Comparison of ENCODE assay signal across 28 cellular contexts in the genomic region with DNA sequence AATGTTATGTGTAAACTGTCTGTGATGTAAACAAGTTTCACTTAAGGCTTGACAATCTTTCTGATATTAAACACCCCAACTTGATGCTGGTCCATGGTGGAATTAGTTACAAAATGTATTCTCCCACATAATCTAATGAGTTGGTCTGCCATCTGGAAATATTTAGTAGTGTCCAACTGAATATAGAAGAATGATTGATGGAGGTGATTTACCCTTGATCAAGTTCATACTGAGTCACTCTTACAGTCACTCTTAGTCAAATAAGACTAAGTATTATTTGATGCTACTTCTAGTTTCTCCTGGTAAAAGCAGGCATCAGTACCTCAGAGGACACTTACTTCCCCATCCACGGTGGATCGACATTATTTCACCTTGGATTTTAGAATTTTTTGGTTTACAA.
"Had no signal": no experiment of that assay in that cellular context is flagged by ENCODE, and none has a peak within 500 bp of the region (broad histone marks: within the 10 kb centered on the region; RNA-seq: fewer than 3 reads in every experiment).

No MANE protein-coding gene starts in this region.

- DNase-seq: activated CD4-positive, alpha-beta T cell treated with anti-CD3 and anti-CD28 coated beads for 36 hours; activated CD4-positive, alpha-beta T cell treated with anti-CD3 and anti-CD28 coated beads, Interleukin-2, amount 10 ng/mL, durations not matched to agents 7 days and 5 days; activated CD4-positive, alpha-beta T cell treated with anti-CD3 and anti-CD28 coated beads, Interleukin-2, amount 50 U/mL, for 48 hours; activated CD8-positive, alpha-beta T cell treated with anti-CD3 and anti-CD28 coated beads, Interleukin-2, amount 10 ng/mL, durations not matched to agents 7 days and 5 days; activated gamma-delta T cell; activated naive CD4-positive, alpha-beta T cell treated with Interleukin-2 at 50 U/mL for 16 hours; activated naive CD8-positive, alpha-beta T cell treated with anti-CD3 and anti-CD28 coated beads, Interleukin-2, amount 10 ng/mL, durations not matched to agents 7 days and 5 days; activated T-cell treated with anti-CD3 and anti-CD28 coated beads, Interleukin-2, amount 50 U/mL, for 24 hours; anterior cingulate cortex; brain microvascular endothelial cell; central memory CD4-positive, alpha-beta T cell; Karpas-422; KBM-7; NCI-H1105; NCI-H1417 treated with DMSO at 0.1 percent for 48 hours; NCI-H1694; NCI-H1930; NCI-H2081 treated with DMSO at 0.1 percent for 48 hours; NCI-H345; NCI-H524 treated with DMSO at 0.1 percent for 48 hours; Peyer's patch; SHP77; SJCRH30; T1000 had no signal

- H3K4me1 Mint-ChIP-seq: activated CD4-positive, alpha-beta T cell treated with anti-CD3 and anti-CD28 coated beads for 36 hours; activated CD4-positive, alpha-beta T cell treated with anti-CD3 and anti-CD28 coated beads, Interleukin-2, amount 10 ng/mL, durations not matched to agents 7 days and 5 days; activated naive CD4-positive, alpha-beta T cell treated with anti-CD3 and anti-CD28 coated beads, Interleukin-2, amount 50 U/mL, for 24 hours; activated naive CD8-positive, alpha-beta T cell treated with anti-CD3 and anti-CD28 coated beads, Interleukin-2, amount 10 ng/mL, durations not matched to agents 7 days and 5 days had no signal

- H3K4me3 Mint-ChIP-seq: activated CD4-positive, alpha-beta T cell treated with anti-CD3 and anti-CD28 coated beads for 36 hours; activated CD4-positive, alpha-beta T cell treated with anti-CD3 and anti-CD28 coated beads, Interleukin-2, amount 10 ng/mL, durations not matched to agents 7 days and 5 days; activated CD8-positive, alpha-beta T cell treated with anti-CD3 and anti-CD28 coated beads, Interleukin-2, amount 10 ng/mL, durations not matched to agents 7 days and 5 days; activated naive CD4-positive, alpha-beta T cell treated with anti-CD3 and anti-CD28 coated beads, Interleukin-2, amount 50 U/mL, for 24 hours; activated naive CD8-positive, alpha-beta T cell treated with anti-CD3 and anti-CD28 coated beads, Interleukin-2, amount 10 ng/mL, durations not matched to agents 7 days and 5 days; activated T-cell treated with anti-CD3 and anti-CD28 coated beads, Interleukin-2, amount 50 U/mL, for 24 hours had no signal

- H3K27me3 ChIP-seq: brain microvascular endothelial cell, Peyer's patch, SJCRH30 had no signal

- H3K27ac Mint-ChIP-seq: activated CD4-positive, alpha-beta T cell treated with anti-CD3 and anti-CD28 coated beads for 36 hours; activated CD4-positive, alpha-beta T cell treated with anti-CD3 and anti-CD28 coated beads, Interleukin-2, amount 10 ng/mL, durations not matched to agents 7 days and 5 days; activated CD8-positive, alpha-beta T cell treated with anti-CD3 and anti-CD28 coated beads, Interleukin-2, amount 10 ng/mL, durations not matched to agents 7 days and 5 days; activated naive CD4-positive, alpha-beta T cell treated with anti-CD3 and anti-CD28 coated beads, Interleukin-2, amount 50 U/mL, for 24 hours; activated naive CD8-positive, alpha-beta T cell treated with anti-CD3 and anti-CD28 coated beads, Interleukin-2, amount 10 ng/mL, durations not matched to agents 7 days and 5 days; activated T-cell treated with anti-CD3 and anti-CD28 coated beads, Interleukin-2, amount 50 U/mL, for 24 hours; activated T-helper 2 cell treated with anti-CD3 and anti-CD28 coated beads, Interferon-gamma antibody, Interleukin-2, Interleukin-4, amounts not matched to agents 10 μg/mL and 5 μg/mL and 100 μg/mL, durations not matched to agents 14 hours and 24 hours and 36 hours had no signal

- H3K36me3 Mint-ChIP-seq: activated naive CD4-positive, alpha-beta T cell treated with anti-CD3 and anti-CD28 coated beads, Interleukin-2, amount 50 U/mL, for 24 hours; activated naive CD8-positive, alpha-beta T cell treated with anti-CD3 and anti-CD28 coated beads, Interleukin-2, amount 10 ng/mL, durations not matched to agents 7 days and 5 days had no signal

- H3K27me3 Mint-ChIP-seq: activated CD4-positive, alpha-beta T cell treated with anti-CD3 and anti-CD28 coated beads for 36 hours; activated CD4-positive, alpha-beta T cell treated with anti-CD3 and anti-CD28 coated beads, Interleukin-2, amount 10 ng/mL, durations not matched to agents 7 days and 5 days; activated naive CD8-positive, alpha-beta T cell treated with anti-CD3 and anti-CD28 coated beads, Interleukin-2, amount 10 ng/mL, durations not matched to agents 7 days and 5 days; activated T-cell treated with anti-CD3 and anti-CD28 coated beads, Interleukin-2, amount 50 U/mL, for 24 hours had no signal

- H3K4me3 ChIP-seq: Peyer's patch, SJCRH30, SK-N-MC had no signal

- H3K4me1 ChIP-seq: Peyer's patch had no signal

- H3K36me3 ChIP-seq: brain microvascular endothelial cell, Peyer's patch, SJCRH30 had no signal

- ATAC-seq: activated CD4-positive, alpha-beta T cell treated with anti-CD3 and anti-CD28 coated beads for 36 hours; activated CD4-positive, CD25-positive, alpha-beta regulatory T cell treated with anti-CD3 and anti-CD28 coated beads, Interleukin-2, amount 50 U/mL, for 24 hours; activated CD8-positive, alpha-beta T cell treated with anti-CD3 and anti-CD28 coated beads, Interleukin-2, amount 10 ng/mL, durations not matched to agents 7 days and 5 days had no signal

- H3K27ac ChIP-seq: brain microvascular endothelial cell, Peyer's patch, SJCRH30, SK-N-MC had no signal
